ENCODE assay signal across 8 cellular contexts in the genomic region with DNA sequence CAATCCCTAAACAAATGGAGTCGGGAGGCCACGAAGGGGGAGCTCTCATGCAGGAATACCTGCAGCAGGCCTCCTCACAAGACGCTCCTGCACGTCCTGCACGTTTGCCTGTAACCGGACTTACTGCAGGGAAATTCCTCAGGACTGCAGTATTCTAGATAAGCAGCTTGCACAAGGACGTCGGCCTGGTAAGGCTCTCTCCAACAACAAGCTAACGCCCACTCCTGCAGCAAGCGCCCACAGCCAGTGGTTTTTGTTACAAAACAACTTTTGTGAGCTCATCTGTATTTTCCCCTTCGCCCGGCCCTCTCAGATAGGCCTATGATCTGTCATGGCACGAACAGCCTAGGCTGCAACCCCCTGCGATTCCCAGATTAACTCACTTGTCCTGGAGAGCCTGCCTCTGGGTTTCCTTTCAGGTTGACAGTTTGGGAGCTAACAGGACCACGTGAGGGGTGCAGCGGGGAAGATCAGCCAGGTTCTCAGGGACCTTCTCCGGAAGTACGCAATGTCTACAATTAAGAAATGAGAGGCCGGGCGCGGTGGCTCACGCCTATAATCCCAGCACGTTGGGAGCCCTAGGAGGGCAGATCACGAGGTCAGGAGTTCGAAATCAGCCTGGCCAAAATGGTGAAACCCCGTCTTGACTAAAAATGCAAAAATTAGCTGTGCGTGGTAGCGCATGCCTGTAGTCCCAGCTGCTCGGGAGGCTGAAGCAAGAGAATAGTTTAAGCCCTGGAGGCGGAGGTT. TPM values are rescaled to one million over a fixed set of nuclear protein-coding genes. Genes with fewer than 3 reads are reported as not detected.
DNase-seq lines count a peak whose midpoint lies in the region; ATAC-seq and TF ChIP-seq lines count a peak whose summit lies in the region.

No MANE protein-coding gene starts in this region.

- no peaks in the 10 kb centered on the region for H3K27me3 Mint-ChIP-seq in central memory CD8-positive, alpha-beta T cell

- peaks cover 7% of the 10 kb centered on the region for H3K4me1 ChIP-seq in A673 (ENCODE audit: insufficient read depth, low read length, poor library complexity, severe bottlenecking)

- H3K4me1 Mint-ChIP-seq in central memory CD8-positive, alpha-beta T cell = peaks cover 22% of the 10 kb centered on the region

- H3K4me3 ChIP-seq in A673 (ENCODE audit: low read depth, low read length, poor library complexity, severe bottlenecking) = peak overlapping the region; percentile 90

- CTCF ChIA-PET in A673 (lab: Charles Lee) = no interaction called here

- peak; percentile 20 for ATAC-seq in central memory CD8-positive, alpha-beta T cell (replicated peaks; ENCODE audit: extremely low read depth, poor library complexity, severe bottlenecking)
- peak; percentile 19 for ATAC-seq in left lobe of liver

- no peak for TF ChIP-seq CTCF in A673 (conservative IDR thresholded peaks at IDR 0.05; ENCODE audit: low read depth, low read length)

- H3K36me3 Mint-ChIP-seq in central memory CD8-positive, alpha-beta T cell (ENCODE audit: insufficient read depth) = peaks cover 26% of the 10 kb centered on the region

- no peaks in the 10 kb centered on the region for H3K36me3 ChIP-seq in A673 (ENCODE audit: insufficient read depth, low read length, poor library complexity, severe bottlenecking)

- H3K27me3 ChIP-seq in A673 (replicated peaks; ENCODE audit: insufficient read depth, low read depth, low read length, poor library complexity) = no peaks in the 10 kb centered on the region

- DNase-seq in A673 (ENCODE audit: low spot score) (peak; percentile 58), HK-2 (ENCODE audit: unreplicated experiment) (peak; percentile 71), T-helper 22 cell (ENCODE audit: low read depth) (peak; percentile 35), left lobe of liver (ENCODE audit: low spot score) (no peak), NCI-H1694 treated with DMSO at 0.1 percent for 48 hours (lab: John Stamatoyannopoulos, UW) (no peak), NCI-H345 treated with DMSO at 0.1 percent for 48 hours (lab: John Stamatoyannopoulos, UW; ENCODE audit: unreplicated experiment) (no peak)
- DNase-seq in central memory CD8-positive, alpha-beta T cell (ENCODE audit: low spot score in 2 of 2) = peak in 1 of 2 donors; percentile 48
- peak; percentile 71 for DNase-seq in stimulated activated CD4-positive, alpha-beta T cell treated with anti-CD3 and anti-CD28 coated beads, Interleukin-4, amount 100 ng/mL, for 24 hours

- intact Hi-C loops in A673 (cut with micrococcal nuclease; ENCODE audit: unreplicated experiment) = no loop called here

- BruUV-seq in A673 (replicated peaks; lab: Mats Ljungman, UMichigan) = TSS peak; percentile 62

- POLR2A ChIA-PET in A673 (lab: Charles Lee; ENCODE audit: low non-redundant PET) = no interaction called here

- no peaks in the 10 kb centered on the region for H3K9me3 ChIP-seq in A673 (ENCODE audit: low read depth, low read length, poor library complexity, severe bottlenecking)

- H3K27ac ChIP-seq in A673 (ENCODE audit: low read depth, low read length, poor library complexity, severe bottlenecking) = peak overlapping the region; percentile 100

- H3K4me3 Mint-ChIP-seq in central memory CD8-positive, alpha-beta T cell = peak overlapping the region; percentile 94

- H3K9me3 Mint-ChIP-seq in central memory CD8-positive, alpha-beta T cell = no peaks in the 10 kb centered on the region

- peak overlapping the region; percentile 99 for H3K27ac Mint-ChIP-seq in central memory CD8-positive, alpha-beta T cell (ENCODE audit: low read depth)

RNA-seq across cellular contexts. Expression of a gene that starts 0.9 kb away (rescaled TPM):
- total RNA-seq in A673 (2021) (38.7 and 49.8 TPM in 2 replicates), left lobe of liver (65.1 TPM)

RNA-seq across cellular contexts. Expression of a gene that starts 14.4 kb away (rescaled TPM):
- total RNA-seq in A673 (2021) (1.7 and 2.5 TPM in 2 replicates), left lobe of liver (0.58 TPM)

RNA-seq across cellular contexts. Expression of a gene that starts 17.6 kb away (rescaled TPM):
- total RNA-seq in A673 (2021) (0.55 and 0.67 TPM in 2 replicates), left lobe of liver (1.6 TPM)

RNA-seq across cellular contexts. Expression of a gene that starts 39.7 kb away (rescaled TPM):
- total RNA-seq in A673 (2021) (182 and 193 TPM in 2 replicates), left lobe of liver (65.4 TPM)

RNA-seq across cellular contexts. Expression of a gene that starts 44.4 kb away (rescaled TPM):
- 38.1 and 39.4 TPM in 2 replicates for total RNA-seq in A673 (2021)
- 8.7 TPM for total RNA-seq in left lobe of liver

Comparison
In these comparisons a context has a peak if more than half of its experiments do, and no peak if none do; other contexts are left out.
1. DNase-seq: peak in A673 (single experiment), HK-2 (single experiment), T-helper 22 cell (single experiment) and stimulated activated CD4-positive, alpha-beta T cell treated with anti-CD3 and anti-CD28 coated beads, Interleukin-4, amount 100 ng/mL, for 24 hours (single experiment); none in left lobe of liver (single experiment), NCI-H1694 treated with DMSO at 0.1 percent for 48 hours (single experiment) and NCI-H345 treated with DMSO at 0.1 percent for 48 hours (single experiment).